Comparison of ENCODE assay signal across 1 cellular context in genomic region chrX:54980334-54980733, GRCh38.
TF ChIP-seq lines count a peak whose summit lies in the region.

No MANE protein-coding gene starts in this region.

TF ChIP-seq in K562, 482 proteins besides CTCF, POLR2A, EP300 and RAD21:
- TF ChIP-seq ZBTB34 (CRISPR knock-in tag; IDR thresholded peaks at IDR 0.05), result no peak
- TF ChIP-seq CEBPG (CRISPR knock-in tag; IDR thresholded peaks at IDR 0.05), result no peak
- peak in 1 of 2 experiments; percentile 31; a peak in 1 of 4 replicates for TF ChIP-seq CEBPG (tag; conservative IDR thresholded peaks at IDR 0.05 in 1 of 2, IDR thresholded peaks at IDR 0.05 in 1 of 2)
- TF ChIP-seq BDP1 (IDR thresholded peaks at IDR 0.05; ENCODE audit: insufficient read depth, insufficient read length), result no peak
- no peak for TF ChIP-seq ZEB2 (IDR thresholded peaks at IDR 0.05)
- TF ChIP-seq ZNF395 (CRISPR knock-in tag; IDR thresholded peaks at IDR 0.05), result no peak
- no peak for TF ChIP-seq NFE2L1 (tag; IDR thresholded peaks at IDR 0.05; ENCODE audit: borderline replicate concordance, low read depth)
- no peak for TF ChIP-seq MXD1 (CRISPR knock-in tag; IDR thresholded peaks at IDR 0.05; ENCODE audit: borderline replicate concordance, poor library complexity, severe bottlenecking)
- no peak for TF ChIP-seq OTX1 (CRISPR knock-in tag; IDR thresholded peaks at IDR 0.05)
- TF ChIP-seq COPS2 (conservative IDR thresholded peaks at IDR 0.05), result no peak
- no peak for TF ChIP-seq PCBP2 (IDR thresholded peaks at IDR 0.05; ENCODE audit: low read depth, low read length, poor library complexity, severe bottlenecking)
- no peak for TF ChIP-seq ZNF518B (CRISPR knock-in tag; IDR thresholded peaks at IDR 0.05)
- no peak for TF ChIP-seq ZBTB5 (IDR thresholded peaks at IDR 0.05)
- TF ChIP-seq TSC22D4 (tag; IDR thresholded peaks at IDR 0.05), result no peak
- no peak for TF ChIP-seq E2F8 (IDR thresholded peaks at IDR 0.05; ENCODE audit: low read depth, partially characterized antibody)
- TF ChIP-seq THAP7 (CRISPR knock-in tag; IDR thresholded peaks at IDR 0.05), result no peak
- TF ChIP-seq HOXB6 (CRISPR knock-in tag; IDR thresholded peaks at IDR 0.05; ENCODE audit: borderline replicate concordance), result no peak
- TF ChIP-seq ATF7 (IDR thresholded peaks at IDR 0.05), result peak; percentile 80
- TF ChIP-seq ZBTB17 (CRISPR knock-in tag; IDR thresholded peaks at IDR 0.05), result no peak
- no peak for TF ChIP-seq HDAC6 (IDR thresholded peaks at IDR 0.05; ENCODE audit: low read depth, low read length)
- TF ChIP-seq MEF2A (IDR thresholded peaks at IDR 0.05; ENCODE audit: control insufficient read depth, low read depth, low read length), result no peak
- no peak for TF ChIP-seq ILF3 (IDR thresholded peaks at IDR 0.05; ENCODE audit: borderline replicate concordance)
- TF ChIP-seq ATF3 (IDR thresholded peaks at IDR 0.05), result peak; percentile 68
- no peak for TF ChIP-seq ATF3 (CRISPR knock-in tag; conservative IDR thresholded peaks at IDR 0.05)
- TF ChIP-seq ZNF79 (CRISPR knock-in tag; IDR thresholded peaks at IDR 0.05; ENCODE audit: low read depth), result no peak
- no peak for TF ChIP-seq SMARCE1 (IDR thresholded peaks at IDR 0.05)
